In the genomic region with DNA sequence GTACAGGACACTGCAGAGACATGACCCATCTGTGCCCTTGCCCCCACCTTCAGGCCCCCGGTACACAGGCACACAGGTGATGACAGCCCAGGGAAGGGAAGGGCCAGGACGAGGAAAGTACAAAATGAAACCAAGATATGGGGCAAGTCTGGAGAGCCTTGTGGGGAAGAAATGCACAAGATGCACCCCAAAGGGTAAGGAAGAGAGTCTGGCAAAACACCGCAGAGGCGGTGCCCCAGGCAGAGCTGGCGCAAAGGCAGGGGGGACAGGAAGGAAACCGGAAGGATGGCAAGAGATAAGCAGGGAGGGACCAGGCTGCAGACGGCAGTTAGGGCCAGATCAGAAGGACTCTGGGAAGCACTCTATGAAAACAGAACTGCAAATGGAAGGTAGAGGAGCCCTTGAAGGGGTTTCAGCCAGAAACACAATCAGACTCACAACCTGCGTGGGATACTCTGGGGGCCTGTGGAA, we compare ENCODE assay signal across 10 cellular contexts.
DNase-seq lines count a peak whose midpoint lies in the region; ATAC-seq lines count a peak whose summit lies in the region.
"Had no signal": no experiment of that assay in that cellular context is flagged by ENCODE, and none has a peak within 500 bp of the region (broad histone marks: within the 10 kb centered on the region; RNA-seq: fewer than 3 reads in every experiment).

No MANE protein-coding gene starts in this region.

- no peaks in the 10 kb centered on the region for H3K9me3 Mint-ChIP-seq in activated naive CD4-positive, alpha-beta T cell treated with anti-CD3 and anti-CD28 coated beads, Interleukin-2, amount 10 ng/mL, durations not matched to agents 7 days and 5 days
- H3K9me3 Mint-ChIP-seq in activated naive CD4-positive, alpha-beta T cell treated with anti-CD3 and anti-CD28 coated beads, Interleukin-2, amount 50 U/mL, for 72 hours = no peaks in the 10 kb centered on the region
- no peaks in the 10 kb centered on the region for H3K9me3 Mint-ChIP-seq in dendritic cell treated with granulocyte-macrophage colony-stimulating factor and Interleukin-4, amounts not matched to agents 40 ng/mL and 50 ng/mL, for 4 days
- H3K9me3 Mint-ChIP-seq: naive B cell had no signal

- H3K36me3 Mint-ChIP-seq in activated naive CD4-positive, alpha-beta T cell treated with anti-CD3 and anti-CD28 coated beads, Interleukin-2, amount 10 ng/mL, durations not matched to agents 7 days and 5 days = no peaks in the 10 kb centered on the region
- no peaks in the 10 kb centered on the region for H3K36me3 Mint-ChIP-seq in activated naive CD4-positive, alpha-beta T cell treated with anti-CD3 and anti-CD28 coated beads, Interleukin-2, amount 50 U/mL, for 72 hours
- H3K36me3 Mint-ChIP-seq in dendritic cell treated with granulocyte-macrophage colony-stimulating factor and Interleukin-4, amounts not matched to agents 40 ng/mL and 50 ng/mL, for 4 days (ENCODE audit: low read depth) = no peaks in the 10 kb centered on the region
- H3K36me3 Mint-ChIP-seq: naive B cell had no signal

- H3K4me3 ChIP-seq in MG63 = peak overlapping the region; percentile 13; the same call in 1 of the 2 replicates

- peak overlapping the region; percentile 46 for H3K4me3 Mint-ChIP-seq in activated naive CD4-positive, alpha-beta T cell treated with anti-CD3 and anti-CD28 coated beads, Interleukin-2, amount 10 ng/mL, durations not matched to agents 7 days and 5 days
- H3K4me3 Mint-ChIP-seq in dendritic cell treated with granulocyte-macrophage colony-stimulating factor and Interleukin-4, amounts not matched to agents 40 ng/mL and 50 ng/mL, for 4 days = peak overlapping the region; percentile 43

- H3K27me3 Mint-ChIP-seq in activated naive CD4-positive, alpha-beta T cell treated with anti-CD3 and anti-CD28 coated beads, Interleukin-2, amount 10 ng/mL, durations not matched to agents 7 days and 5 days = no peaks in the 10 kb centered on the region
- H3K27me3 Mint-ChIP-seq in dendritic cell treated with granulocyte-macrophage colony-stimulating factor and Interleukin-4, amounts not matched to agents 40 ng/mL and 50 ng/mL, for 4 days = no peaks in the 10 kb centered on the region
- H3K27me3 Mint-ChIP-seq: naive B cell had no signal

- intact Hi-C loops in dendritic cell treated with granulocyte-macrophage colony-stimulating factor and Interleukin-4, amounts not matched to agents 40 ng/mL and 50 ng/mL, for 4 days (cut with micrococcal nuclease) = no loop called here

- H3K9me3 ChIP-seq in MG63 = no peaks in the 10 kb centered on the region

- H3K36me3 ChIP-seq in MG63 = no peaks in the 10 kb centered on the region

- H3K27ac Mint-ChIP-seq in activated naive CD4-positive, alpha-beta T cell treated with anti-CD3 and anti-CD28 coated beads, Interleukin-2, amount 10 ng/mL, durations not matched to agents 7 days and 5 days = peak overlapping the region; percentile 75
- no peak overlapping the region for H3K27ac Mint-ChIP-seq in activated naive CD4-positive, alpha-beta T cell treated with anti-CD3 and anti-CD28 coated beads, Interleukin-2, amount 50 U/mL, for 72 hours
- no peak overlapping the region for H3K27ac Mint-ChIP-seq in dendritic cell treated with granulocyte-macrophage colony-stimulating factor and Interleukin-4, amounts not matched to agents 40 ng/mL and 50 ng/mL, for 4 days

- CTCF ChIA-PET in activated naive CD4-positive, alpha-beta T cell treated with anti-CD3 and anti-CD28 coated beads, Interleukin-2, amount 10 ng/mL, durations not matched to agents 7 days and 5 days (lab: Charles Lee) = no interaction called here

- H3K27me3 ChIP-seq in MG63 = no peaks in the 10 kb centered on the region

- DNase-seq in activated naive CD4-positive, alpha-beta T cell treated with anti-CD3 and anti-CD28 coated beads, Interleukin-2, amount 10 ng/mL, durations not matched to agents 7 days and 5 days = peak; percentile 28
- DNase-seq in activated naive CD4-positive, alpha-beta T cell treated with anti-CD3 and anti-CD28 coated beads, Interleukin-2, amount 50 U/mL, for 72 hours (ENCODE audit: low spot score in 2 of 2) = no peak
- DNase-seq in MG63 (no peak), NCI-H748 (lab: John Stamatoyannopoulos, UW; ENCODE audit: unreplicated experiment) (no peak), NOMO-1 treated with DMSO at 0.1 percent for 48 hours (lab: John Stamatoyannopoulos, UW; ENCODE audit: unreplicated experiment) (no peak)
- peak; percentile 25 for DNase-seq in stimulated activated CD8-positive, alpha-beta memory T cell treated with anti-CD3 and anti-CD28 coated beads, Interleukin-4, amount 100 ng/mL, for 48 hours
- DNase-seq: naive B cell, NCI-H1092 had no signal

- peaks cover 12% of the 10 kb centered on the region for H3K4me1 Mint-ChIP-seq in activated naive CD4-positive, alpha-beta T cell treated with anti-CD3 and anti-CD28 coated beads, Interleukin-2, amount 10 ng/mL, durations not matched to agents 7 days and 5 days
- peaks cover 26% of the 10 kb centered on the region for H3K4me1 Mint-ChIP-seq in dendritic cell treated with granulocyte-macrophage colony-stimulating factor and Interleukin-4, amounts not matched to agents 40 ng/mL and 50 ng/mL, for 4 days (ENCODE audit: low read depth)

- no peak for ATAC-seq in activated naive CD4-positive, alpha-beta T cell treated with anti-CD3 and anti-CD28 coated beads, Interleukin-2, amount 50 U/mL, for 72 hours
- ATAC-seq in HG02840 (IDR thresholded peaks at IDR 0.05; ENCODE audit: low FRiP score, unreplicated experiment) = no peak

Comparison
In these comparisons a context has a peak if more than half of its experiments do, and no peak if none do; other contexts are left out.
1. DNase-seq: peak in activated naive CD4-positive, alpha-beta T cell treated with anti-CD3 and anti-CD28 coated beads, Interleukin-2, amount 10 ng/mL, durations not matched to agents 7 days and 5 days (single experiment) and stimulated activated CD8-positive, alpha-beta memory T cell treated with anti-CD3 and anti-CD28 coated beads, Interleukin-4, amount 100 ng/mL, for 48 hours (single experiment); none in activated naive CD4-positive, alpha-beta T cell treated with anti-CD3 and anti-CD28 coated beads, Interleukin-2, amount 50 U/mL, for 72 hours (0 of 2), MG63 (single experiment), NCI-H748 (single experiment) and NOMO-1 treated with DMSO at 0.1 percent for 48 hours (single experiment).